16 cellular contexts compared by ENCODE assay signal in the genomic region with DNA sequence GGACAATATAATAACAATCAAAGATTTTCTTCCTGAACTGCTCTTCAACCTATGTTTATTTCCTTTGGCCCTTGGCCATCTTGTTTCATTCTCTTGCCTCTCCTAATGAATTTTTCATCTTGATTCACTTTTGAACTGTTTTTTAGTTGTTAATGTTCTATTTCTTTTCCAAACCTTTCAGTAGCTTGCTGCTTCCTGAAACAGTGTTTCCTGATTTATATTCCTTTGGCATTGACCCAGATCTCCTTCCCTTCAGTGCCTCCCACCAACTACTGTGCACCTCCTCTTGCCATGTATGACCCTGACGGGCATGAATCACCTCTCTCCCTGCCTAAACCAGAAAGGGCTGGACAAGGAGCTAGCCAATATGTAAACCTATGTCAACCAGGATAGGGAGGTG. TPM values are rescaled to one million over a fixed set of nuclear protein-coding genes. Genes with fewer than 3 reads are reported as not detected.
A peak's percentile ranks its signal among the peaks of the same experiment; 100 is the strongest.
DNase-seq lines count a peak whose midpoint lies in the region; ATAC-seq, FAIRE-seq and TF ChIP-seq lines count a peak whose summit lies in the region.
"Had no signal": no experiment of that assay in that cellular context is flagged by ENCODE, and none has a peak within 500 bp of the region (broad histone marks: within the 10 kb centered on the region; RNA-seq: fewer than 3 reads in every experiment).

No MANE protein-coding gene starts in this region.

- DNase-seq in ACHN (peak; percentile 56), HS-27A (ENCODE audit: low read depth) (peak; percentile 31), astrocyte of the cerebellum (ENCODE audit: low read depth) (peak; percentile 9), kidney glomerular epithelial cell (lab: John Stamatoyannopoulos, UW) (peak; percentile 97), GM12892 (ENCODE audit: insufficient read length) (no peak), activated gamma-delta T cell (lab: John Stamatoyannopoulos, UW) (no peak), globus pallidus (ENCODE audit: low spot score) (no peak)
- DNase-seq: central memory CD4-positive, alpha-beta T cell; hypothalamus; natural killer cell; NCI-H1436; stimulated activated naive CD8-positive, alpha-beta T cell treated with anti-CD3 and anti-CD28 coated beads, Interleukin-15, Interleukin-2, amounts not matched to agents 100 U/mL and 50 U/mL, for 24 hours had no signal

- FAIRE-seq in GM12892 (lab: Jason Lieb, UNC) = no peak
- FAIRE-seq: GM19239, TTC549 had no signal

- no peak overlapping the region for H3K4me3 ChIP-seq in astrocyte of the cerebellum (ENCODE audit: low read depth, low read length)
- H3K4me3 ChIP-seq: BLaER1 treated with 17β-estradiol and CSF1 and Interleukin-3, amounts not matched to agents 10 nM and 100 nM had no signal

- no peak for TF ChIP-seq CTCF in astrocyte of the cerebellum (IDR thresholded peaks at IDR 0.05; ENCODE audit: low read depth, low read length, missing control alignments)

- TF ChIP-seq POLR2A in GM12892 (IDR thresholded peaks at IDR 0.05; ENCODE audit: low read depth, low read length) = no peak

- in situ Hi-C loops in ACHN (cut with HindIII; ENCODE audit: low pct_ligation_motif_present, low pct_unique_long_range_greater_than_20kb, low sequenced_read_pairs) = no loop called here
- in situ Hi-C loops in astrocyte of the cerebellum (cut with HindIII; ENCODE audit: low sequenced_read_pairs) = loop anchor here (25.0 kb wide), 1 partner anchor 88 kb away; no protein-coding TSS in a partner anchor

- no peak for ATAC-seq in GM21737 (IDR thresholded peaks at IDR 0.05; ENCODE audit: unreplicated experiment)
- ATAC-seq: natural killer cell; stimulated activated naive CD8-positive, alpha-beta T cell treated with anti-CD3 and anti-CD28 coated beads, Interleukin-15, Interleukin-2, amounts not matched to agents 100 U/mL and 50 U/mL, for 24 hours had no signal

RNA-seq across cellular contexts. Expression of gene SPP1, which starts 25.6 kb away (rescaled TPM):
- polyA plus RNA-seq in GM12892 (2012; ENCODE audit: missing spikeins) = not detected

RNA-seq across cellular contexts. Expression of gene PKD2, which starts 57.5 kb away (rescaled TPM):
- polyA plus RNA-seq in GM12892 (2012; ENCODE audit: missing spikeins) = 6.4 TPM

Comparison
In these comparisons a context has a peak if more than half of its experiments do, and no peak if none do; other contexts are left out.
1. DNase-seq: peak in ACHN (single experiment), HS-27A (single experiment), astrocyte of the cerebellum (single experiment) and kidney glomerular epithelial cell (single experiment); none in GM12892 (single experiment), activated gamma-delta T cell (single experiment) and globus pallidus (single experiment).